Comparison of ENCODE assay signal across 1 cellular context in genomic region chr4:52712172-52712990, GRCh38.
TF ChIP-seq lines count a peak whose summit lies in the region.

No MANE protein-coding gene starts in this region.

TF ChIP-seq in HEK293, 187 proteins besides CTCF, POLR2A, EP300 and RAD21 (continued from another document):
- peak; percentile 47; the same call in 1 of the 2 replicates for TF ChIP-seq TRIM28 (IDR thresholded peaks at IDR 0.05; ENCODE audit: borderline replicate concordance, low read length)
- TF ChIP-seq PBX3 (CRISPR knock-in tag; IDR thresholded peaks at IDR 0.05), result no peak
- peak; percentile 32 for TF ChIP-seq ZNF335 (tag by site-specific recombination; conservative IDR thresholded peaks at IDR 0.05)
- TF ChIP-seq REPIN1 (tag by site-specific recombination; IDR thresholded peaks at IDR 0.05; ENCODE audit: low read depth), result no peak
- TF ChIP-seq ZBTB44 (tag by site-specific recombination; IDR thresholded peaks at IDR 0.05), result no peak
- peak; percentile 65 for TF ChIP-seq ZSCAN30 (tag by site-specific recombination; IDR thresholded peaks at IDR 0.05)
- TF ChIP-seq ZNF341 (tag by site-specific recombination; IDR thresholded peaks at IDR 0.05; ENCODE audit: low read depth), result peak; percentile 59
- TF ChIP-seq MZF1 (tag by site-specific recombination; IDR thresholded peaks at IDR 0.05; ENCODE audit: borderline replicate concordance), result no peak
- no peak for TF ChIP-seq ZNF132 (tag by site-specific recombination; IDR thresholded peaks at IDR 0.05; ENCODE audit: borderline replicate concordance)
- TF ChIP-seq ZBTB26 (tag by site-specific recombination; optimal IDR thresholded peaks at IDR 0.05), result peak; percentile 74
- TF ChIP-seq FEZF1 (tag by site-specific recombination; IDR thresholded peaks at IDR 0.05), result peak; percentile 34; the same call in 1 of the 2 replicates
- peak; percentile 97 for TF ChIP-seq SP2 (tag by site-specific recombination; IDR thresholded peaks at IDR 0.05)
- peak; percentile 99 for TF ChIP-seq KLF10 (tag by site-specific recombination; IDR thresholded peaks at IDR 0.05)
- peak; percentile 73 for TF ChIP-seq GLIS1 (tag by site-specific recombination; IDR thresholded peaks at IDR 0.05)
- no peak for TF ChIP-seq ZNF621 (tag by site-specific recombination; IDR thresholded peaks at IDR 0.05)
- TF ChIP-seq ZNF2 (tag by site-specific recombination; IDR thresholded peaks at IDR 0.05), result 0 out of 2 replicates have a peak, but pooled peaks have one; percentile 16
- TF ChIP-seq ZNF76 (tag by site-specific recombination; IDR thresholded peaks at IDR 0.05; ENCODE audit: borderline replicate concordance, low read depth), result peak; percentile 33; the same call in 1 of the 2 replicates
- no peak for TF ChIP-seq ZSCAN16 (tag by site-specific recombination; IDR thresholded peaks at IDR 0.05)
- TF ChIP-seq, protein P1, sequence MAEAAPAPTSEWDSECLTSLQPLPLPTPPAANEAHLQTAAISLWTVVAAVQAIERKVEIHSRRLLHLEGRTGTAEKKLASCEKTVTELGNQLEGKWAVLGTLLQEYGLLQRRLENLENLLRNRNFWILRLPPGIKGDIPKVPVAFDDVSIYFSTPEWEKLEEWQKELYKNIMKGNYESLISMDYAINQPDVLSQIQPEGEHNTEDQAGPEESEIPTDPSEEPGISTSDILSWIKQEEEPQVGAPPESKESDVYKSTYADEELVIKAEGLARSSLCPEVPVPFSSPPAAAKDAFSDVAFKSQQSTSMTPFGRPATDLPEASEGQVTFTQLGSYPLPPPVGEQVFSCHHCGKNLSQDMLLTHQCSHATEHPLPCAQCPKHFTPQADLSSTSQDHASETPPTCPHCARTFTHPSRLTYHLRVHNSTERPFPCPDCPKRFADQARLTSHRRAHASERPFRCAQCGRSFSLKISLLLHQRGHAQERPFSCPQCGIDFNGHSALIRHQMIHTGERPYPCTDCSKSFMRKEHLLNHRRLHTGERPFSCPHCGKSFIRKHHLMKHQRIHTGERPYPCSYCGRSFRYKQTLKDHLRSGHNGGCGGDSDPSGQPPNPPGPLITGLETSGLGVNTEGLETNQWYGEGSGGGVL (tag by site-specific recombination; IDR thresholded peaks at IDR 0.05), result peak; percentile 24; the same call in 1 of the 2 replicates
- TF ChIP-seq ZNF629 (tag by site-specific recombination; IDR thresholded peaks at IDR 0.05), result peak; percentile 78
- peak; percentile 39; the same call in 1 of the 2 replicates for TF ChIP-seq ZNF660 (tag by site-specific recombination; IDR thresholded peaks at IDR 0.05)
- TF ChIP-seq, protein P2, sequence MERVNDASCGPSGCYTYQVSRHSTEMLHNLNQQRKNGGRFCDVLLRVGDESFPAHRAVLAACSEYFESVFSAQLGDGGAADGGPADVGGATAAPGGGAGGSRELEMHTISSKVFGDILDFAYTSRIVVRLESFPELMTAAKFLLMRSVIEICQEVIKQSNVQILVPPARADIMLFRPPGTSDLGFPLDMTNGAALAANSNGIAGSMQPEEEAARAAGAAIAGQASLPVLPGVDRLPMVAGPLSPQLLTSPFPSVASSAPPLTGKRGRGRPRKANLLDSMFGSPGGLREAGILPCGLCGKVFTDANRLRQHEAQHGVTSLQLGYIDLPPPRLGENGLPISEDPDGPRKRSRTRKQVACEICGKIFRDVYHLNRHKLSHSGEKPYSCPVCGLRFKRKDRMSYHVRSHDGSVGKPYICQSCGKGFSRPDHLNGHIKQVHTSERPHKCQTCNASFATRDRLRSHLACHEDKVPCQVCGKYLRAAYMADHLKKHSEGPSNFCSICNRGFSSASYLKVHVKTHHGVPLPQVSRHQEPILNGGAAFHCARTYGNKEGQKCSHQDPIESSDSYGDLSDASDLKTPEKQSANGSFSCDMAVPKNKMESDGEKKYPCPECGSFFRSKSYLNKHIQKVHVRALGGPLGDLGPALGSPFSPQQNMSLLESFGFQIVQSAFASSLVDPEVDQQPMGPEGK (tag by site-specific recombination; IDR thresholded peaks at IDR 0.05), result 0 out of 2 replicates have a peak, but pooled peaks have one; percentile 16
- TF ChIP-seq KLF9 (tag by site-specific recombination; IDR thresholded peaks at IDR 0.05; ENCODE audit: low read depth), result peak; percentile 15; the same call in 1 of the 2 replicates
